Comparison of ENCODE assay signal across 1 cellular context in genomic region chr7:99514050-99514449, GRCh38.
TF ChIP-seq lines count a peak whose summit lies in the region.

No MANE protein-coding gene starts in this region.

TF ChIP-seq in SK-N-SH treated with all-trans-retinoic acid at 6 μM for 48 hours, 23 proteins besides CTCF, POLR2A, EP300 and RAD21 (continued from another document):
- TF ChIP-seq POU6F1 (CRISPR knock-in tag; IDR thresholded peaks at IDR 0.05; ENCODE audit: borderline replicate concordance, low read depth) (no peak), TSHZ2 (CRISPR knock-in tag; IDR thresholded peaks at IDR 0.05) (no peak), CSDC2 (CRISPR knock-in tag; IDR thresholded peaks at IDR 0.05) (no peak)
